Comparison of ENCODE assay signal across 14 cellular contexts in genomic region chr13:112448621-112449544, GRCh38.
"Had no signal": no experiment of that assay in that cellular context is flagged by ENCODE, and none has a peak within 500 bp of the region (broad histone marks: within the 10 kb centered on the region; RNA-seq: fewer than 3 reads in every experiment).

No MANE protein-coding gene starts in this region.

- H3K36me3 Mint-ChIP-seq: activated naive CD8-positive, alpha-beta T cell treated with anti-CD3 and anti-CD28 coated beads for 36 hours; memory B cell; stimulated activated effector memory CD8-positive, alpha-beta T cell treated with anti-CD3 and anti-CD28 coated beads, Interleukin-12 subunit alpha, Interleukin-12 subunit beta, amount 100 ng/mL, for 72 hours had no signal

- DNase-seq: activated CD4-positive, alpha-beta T cell treated with anti-CD3 and anti-CD28 coated beads for 1 hour; activated CD4-positive, alpha-beta T cell treated with anti-CD3 and anti-CD28 coated beads, Interleukin-2, amount 50 U/mL, for 48 hours; activated gamma-delta T cell treated with Interleukin-2 at 50 U/mL for 16 hours; activated naive CD8-positive, alpha-beta T cell treated with anti-CD3 and anti-CD28 coated beads for 36 hours; brain microvascular endothelial cell; foreskin keratinocyte; retina; T1000; transverse colon had no signal

- H3K9me3 Mint-ChIP-seq: activated naive CD8-positive, alpha-beta T cell treated with anti-CD3 and anti-CD28 coated beads for 36 hours; memory B cell; neural crest cell; stimulated activated effector memory CD8-positive, alpha-beta T cell treated with anti-CD3 and anti-CD28 coated beads, Interleukin-12 subunit alpha, Interleukin-12 subunit beta, amount 100 ng/mL, for 72 hours had no signal

- H3K27ac ChIP-seq: brain microvascular endothelial cell, foreskin keratinocyte, SJSA1, skin epidermis, transverse colon had no signal

- H3K4me1 ChIP-seq: foreskin keratinocyte, SJSA1, transverse colon had no signal

- H3K4me3 ChIP-seq: SJSA1, skin epidermis, transverse colon had no signal

- H3K9me3 ChIP-seq: transverse colon had no signal

- H3K27ac Mint-ChIP-seq: activated naive CD8-positive, alpha-beta T cell treated with anti-CD3 and anti-CD28 coated beads for 36 hours; memory B cell; stimulated activated effector memory CD8-positive, alpha-beta T cell treated with anti-CD3 and anti-CD28 coated beads, Interleukin-12 subunit alpha, Interleukin-12 subunit beta, amount 100 ng/mL, for 72 hours had no signal

- H3K4me3 Mint-ChIP-seq: activated naive CD8-positive, alpha-beta T cell treated with anti-CD3 and anti-CD28 coated beads for 36 hours; memory B cell; neural crest cell; stimulated activated effector memory CD8-positive, alpha-beta T cell treated with anti-CD3 and anti-CD28 coated beads, Interleukin-12 subunit alpha, Interleukin-12 subunit beta, amount 100 ng/mL, for 72 hours had no signal

- ATAC-seq: foreskin keratinocyte; stimulated activated effector memory CD8-positive, alpha-beta T cell treated with anti-CD3 and anti-CD28 coated beads, Interleukin-12 subunit alpha, Interleukin-12 subunit beta, amount 100 ng/mL, for 72 hours had no signal

- H3K27me3 ChIP-seq: brain microvascular endothelial cell, foreskin keratinocyte had no signal

- H3K4me1 Mint-ChIP-seq: activated naive CD8-positive, alpha-beta T cell treated with anti-CD3 and anti-CD28 coated beads for 36 hours had no signal

- H3K36me3 ChIP-seq: brain microvascular endothelial cell, SJSA1, transverse colon had no signal
